Comparison of ENCODE assay signal across 1 cellular context in genomic region chr22:23715811-23716355, GRCh38.
TF ChIP-seq lines count a peak whose summit lies in the region.

No MANE protein-coding gene starts in this region.

TF ChIP-seq in K562, 482 proteins besides CTCF, POLR2A, EP300 and RAD21:
- no peak for TF ChIP-seq MAFK (IDR thresholded peaks at IDR 0.05; ENCODE audit: low read length)
- TF ChIP-seq POLR3A (IDR thresholded peaks at IDR 0.05; ENCODE audit: borderline replicate concordance, extremely low read depth, insufficient read depth, insufficient read length), result peak; percentile 21
- peak; percentile 64 for TF ChIP-seq TBP (optimal IDR thresholded peaks at IDR 0.05; ENCODE audit: low read depth, low read length)
- TF ChIP-seq ESRRA (IDR thresholded peaks at IDR 0.05; ENCODE audit: borderline replicate concordance, low read depth), result peak; percentile 28; the same call in 1 of the 2 replicates
